8 cellular contexts compared by ENCODE assay signal in genomic region chr12:6852651-6853354, GRCh38. TPM values are rescaled to one million over a fixed set of nuclear protein-coding genes. Genes with fewer than 3 reads are reported as not detected.
DNase-seq lines count a peak whose midpoint lies in the region; ATAC-seq and TF ChIP-seq lines count a peak whose summit lies in the region.

No MANE protein-coding gene starts in this region.

- peaks cover 22% of the 10 kb centered on the region for H3K4me1 ChIP-seq in CD4-positive, CD25-positive, alpha-beta regulatory T cell (ENCODE audit: control insufficient read depth, insufficient read depth, low read length, poor library complexity, severe bottlenecking)
- peaks cover 12% of the 10 kb centered on the region for H3K4me1 ChIP-seq in lower lobe of right lung

- peaks cover 15% of the 10 kb centered on the region for H3K36me3 Mint-ChIP-seq in CD4-positive, CD25-positive, alpha-beta regulatory T cell

- H3K4me3 ChIP-seq in CD4-positive, CD25-positive, alpha-beta regulatory T cell (ENCODE audit: low read depth, low read length), result peak overlapping the region; percentile 85
- peak overlapping the region; percentile 91 for H3K4me3 ChIP-seq in coronary artery
- H3K4me3 ChIP-seq in lower lobe of right lung, result peak overlapping the region; percentile 86

- in situ Hi-C loops in KBM-7 (cut with MboI; ENCODE audit: low pct_unique_long_range_greater_than_20kb, low sequenced_read_pairs), result no loop called here

- DNase-seq in CD4-positive, CD25-positive, alpha-beta regulatory T cell, result peak; percentile 49 to 91 (median 56)
- DNase-seq in KBM-7 (peak; percentile 57), coronary artery (ENCODE audit: low spot score) (peak; percentile 88), lower lobe of right lung (no peak), omental fat pad (ENCODE audit: low spot score) (no peak)
- DNase-seq in activated CD4-positive, CD25-positive, alpha-beta regulatory T cell treated with anti-CD3 and anti-CD28 coated beads, Interleukin-2, amount 50 U/mL, for 16 hours (ENCODE audit: low read depth, low spot score), result peak; percentile 56
- DNase-seq in stimulated activated CD8-positive, alpha-beta memory T cell treated with anti-CD3 and anti-CD28 coated beads, Interleukin-4, amount 100 ng/mL, for 48 hours, result peak; percentile 80

- no peaks in the 10 kb centered on the region for H3K9me3 ChIP-seq in CD4-positive, CD25-positive, alpha-beta regulatory T cell (ENCODE audit: control insufficient read depth in 2 of 2, low read length in 2 of 2)
- no peaks in the 10 kb centered on the region for H3K9me3 ChIP-seq in lower lobe of right lung

- intact Hi-C loops in lower lobe of right lung (cut with DNase I), result no loop called here

- H3K27ac ChIP-seq in CD4-positive, CD25-positive, alpha-beta regulatory T cell (ENCODE audit: insufficient read depth, low read length, poor library complexity, severe bottlenecking), result peak overlapping the region; percentile 97
- H3K27ac ChIP-seq in coronary artery (peak overlapping the region; percentile 60 to 92), lower lobe of right lung (peak overlapping the region; percentile 29)

- ATAC-seq in CD4-positive, CD25-positive, alpha-beta regulatory T cell (ENCODE audit: low read depth in 2 of 2), result no peak
- ATAC-seq in lower lobe of right lung (no peak), omental fat pad (ENCODE audit: low FRiP score) (no peak), GM18907 (IDR thresholded peaks at IDR 0.05; ENCODE audit: unreplicated experiment) (no peak)

- peaks cover 0 to 39% (median 17%) of the 10 kb centered on the region in 4 donors for H3K4me1 Mint-ChIP-seq in CD4-positive, CD25-positive, alpha-beta regulatory T cell

- H3K27me3 ChIP-seq in CD4-positive, CD25-positive, alpha-beta regulatory T cell (ENCODE audit: control insufficient read depth, insufficient read depth, low read length), result no peaks in the 10 kb centered on the region
- H3K27me3 ChIP-seq in lower lobe of right lung (ENCODE audit: low read depth), result no peaks in the 10 kb centered on the region

- H3K27me3 Mint-ChIP-seq in CD4-positive, CD25-positive, alpha-beta regulatory T cell, result no peaks in the 10 kb centered on the region

- H3K36me3 ChIP-seq in CD4-positive, CD25-positive, alpha-beta regulatory T cell (ENCODE audit: control insufficient read depth, insufficient read depth, low read length), result peaks cover 22% of the 10 kb centered on the region
- peaks cover 28% of the 10 kb centered on the region for H3K36me3 ChIP-seq in lower lobe of right lung

- peak overlapping the region; percentile 95 to 100 (median 100) for H3K27ac Mint-ChIP-seq in CD4-positive, CD25-positive, alpha-beta regulatory T cell

- peak overlapping the region; percentile 90 to 99 (median 96) for H3K4me3 Mint-ChIP-seq in CD4-positive, CD25-positive, alpha-beta regulatory T cell

- TF ChIP-seq CTCF in coronary artery (IDR thresholded peaks at IDR 0.05), result no peak
- no peak for TF ChIP-seq CTCF in lower lobe of right lung (IDR thresholded peaks at IDR 0.05)
- no peak for TF ChIP-seq CTCF in omental fat pad (IDR thresholded peaks at IDR 0.05)

- no peaks in the 10 kb centered on the region for H3K9me3 Mint-ChIP-seq in CD4-positive, CD25-positive, alpha-beta regulatory T cell

RNA-seq across cellular contexts. Expression of gene USP5, which starts 0.9 kb away (rescaled TPM):
- total RNA-seq in CD4-positive, CD25-positive, alpha-beta regulatory T cell, result 63.5 TPM
- polyA plus RNA-seq in CD4-positive, CD25-positive, alpha-beta regulatory T cell, result 10 to 100 TPM; 44.4 to 57.0 (median 48.4) TPM
- total RNA-seq in lower lobe of right lung (58.6 TPM), omental fat pad (10 to 100 TPM; 33.4 to 39.4 (median 36.7) TPM)

RNA-seq across cellular contexts. Expression of gene CDCA3, which starts 1.7 kb away (rescaled TPM):
- 1.9 TPM for total RNA-seq in CD4-positive, CD25-positive, alpha-beta regulatory T cell
- 1 to 10 TPM; 1.7 to 4.0 (median 2.1) TPM for polyA plus RNA-seq in CD4-positive, CD25-positive, alpha-beta regulatory T cell
- total RNA-seq in lower lobe of right lung (2.9 TPM), omental fat pad (1 to 10 TPM in 2 of 4 donors, under 1 TPM in 2; 0.47 to 1.6 (median 1.1) TPM)

RNA-seq across cellular contexts. Expression of gene GNB3, which starts 12.1 kb away (rescaled TPM):
- not detected for total RNA-seq in CD4-positive, CD25-positive, alpha-beta regulatory T cell
- not detected for polyA plus RNA-seq in CD4-positive, CD25-positive, alpha-beta regulatory T cell
- total RNA-seq in lower lobe of right lung (1.0 TPM), omental fat pad (1 to 10 TPM in 1 of 4 donors, under 1 TPM in 2, not detected in 1; 0.25 to 2.0 (median 0.48) TPM)

RNA-seq across cellular contexts. Expression of gene TPI1, which starts 14.5 kb away (rescaled TPM):
- 153 TPM for total RNA-seq in CD4-positive, CD25-positive, alpha-beta regulatory T cell
- 100 to 1,000 TPM; 493 to 633 (median 527) TPM for polyA plus RNA-seq in CD4-positive, CD25-positive, alpha-beta regulatory T cell
- 278 TPM for total RNA-seq in lower lobe of right lung
- total RNA-seq in omental fat pad, result 100 to 1,000 TPM; 254 to 446 (median 375) TPM

RNA-seq across cellular contexts. Expression of gene SPSB2, which starts 20.3 kb away (rescaled TPM):
- total RNA-seq in CD4-positive, CD25-positive, alpha-beta regulatory T cell, result 8.2 TPM
- polyA plus RNA-seq in CD4-positive, CD25-positive, alpha-beta regulatory T cell, result 10 to 100 TPM in 3 of 4 donors, 1 to 10 TPM in 1; 8.0 to 19.2 (median 13.2) TPM
- total RNA-seq in lower lobe of right lung, result 25.5 TPM
- total RNA-seq in omental fat pad, result 1 to 10 TPM; 4.1 to 6.5 (median 5.7) TPM

Comparison
In these comparisons a context has a peak if more than half of its experiments do, and no peak if none do; other contexts are left out.
1. DNase-seq: peak in CD4-positive, CD25-positive, alpha-beta regulatory T cell (3 of 3), KBM-7 (single experiment), activated CD4-positive, CD25-positive, alpha-beta regulatory T cell treated with anti-CD3 and anti-CD28 coated beads, Interleukin-2, amount 50 U/mL, for 16 hours (single experiment), coronary artery (single experiment) and stimulated activated CD8-positive, alpha-beta memory T cell treated with anti-CD3 and anti-CD28 coated beads, Interleukin-4, amount 100 ng/mL, for 48 hours (single experiment); none in lower lobe of right lung (single experiment) and omental fat pad (single experiment).
2. H3K27ac ChIP-seq: peak in every context shown above with its lines; median percentile 97 in CD4-positive, CD25-positive, alpha-beta regulatory T cell; 76 in coronary artery; 29 in lower lobe of right lung.
3. Peak in every context shown above with its lines, with median percentiles within 50 percentile points of each other: H3K4me3 ChIP-seq.